In the genomic region with DNA sequence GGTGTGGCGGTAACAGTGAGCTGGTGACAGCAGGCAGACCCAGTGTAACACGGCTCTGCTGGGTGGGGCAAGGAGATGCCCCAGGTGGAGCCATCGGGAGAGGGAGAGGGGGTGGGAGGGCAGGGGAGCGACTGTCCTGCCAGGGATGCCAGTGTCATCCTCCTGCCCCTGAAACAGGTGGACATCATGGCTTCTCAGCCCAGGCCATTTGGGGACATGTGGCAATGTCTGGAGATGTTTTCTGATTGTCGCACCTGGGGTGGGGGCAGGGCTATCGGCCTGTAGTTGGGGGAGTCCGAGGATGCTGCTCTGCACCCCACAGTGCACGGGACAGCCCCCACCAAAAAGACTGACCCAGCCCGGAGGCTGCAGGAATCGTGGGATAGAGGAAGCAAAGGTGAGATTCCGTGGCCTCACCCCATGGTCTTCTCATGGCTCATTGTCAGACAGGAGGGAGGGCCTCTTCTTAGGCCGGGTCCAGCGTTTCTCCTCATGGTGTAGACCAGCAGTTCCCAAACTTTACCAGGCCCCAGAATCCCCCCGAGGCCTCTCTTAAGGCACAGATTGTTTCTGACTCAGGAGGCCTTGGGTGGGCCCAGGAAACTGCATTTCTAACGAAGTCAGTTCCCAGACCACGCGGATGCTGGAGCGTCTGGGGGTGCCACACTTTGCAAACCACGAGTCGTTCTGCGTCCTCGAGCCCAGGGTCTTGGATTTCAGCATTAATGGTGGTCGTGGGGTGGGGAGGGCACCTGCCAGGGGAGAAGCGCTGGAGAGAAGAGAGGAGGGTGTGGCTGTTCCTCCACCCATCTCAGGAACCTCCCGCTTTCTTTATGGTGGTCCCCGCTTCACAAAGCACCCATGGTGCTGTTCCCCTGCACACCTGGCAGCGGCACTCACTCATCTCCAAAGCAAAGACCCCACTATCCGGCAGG, we compare ENCODE assay signal across 18 cellular contexts.
"Had no signal": no experiment of that assay in that cellular context is flagged by ENCODE, and none has a peak within 500 bp of the region (broad histone marks: within the 10 kb centered on the region; RNA-seq: fewer than 3 reads in every experiment).

No MANE protein-coding gene starts in this region.

- H3K36me3 Mint-ChIP-seq: natural killer cell; stimulated activated effector memory CD8-positive, alpha-beta T cell treated with anti-CD3 and anti-CD28 coated beads, Interleukin-12 subunit alpha, Interleukin-12 subunit beta, amount 100 ng/mL, for 72 hours; T-cell had no signal

- H3K36me3 ChIP-seq: gastrocnemius medialis, transverse colon had no signal

- DNase-seq: activated CD4-positive, alpha-beta T cell treated with anti-CD3 and anti-CD28 coated beads for 1 hour; activated CD4-positive, alpha-beta T cell treated with anti-CD3 and anti-CD28 coated beads, Interleukin-2, amount 50 U/mL, for 4 hours; activated naive CD4-positive, alpha-beta T cell treated with Interleukin-2 at 50 U/mL for 16 hours; activated T-cell treated with anti-CD3 and anti-CD28 coated beads for 4 hours; erythroblast; gastrocnemius medialis; natural killer cell; occipital lobe; substantia nigra; T-cell; transverse colon had no signal

- H3K9me3 ChIP-seq: ascending aorta, gastrocnemius medialis, heart right ventricle, psoas muscle, transverse colon had no signal

- H3K4me1 ChIP-seq: gastrocnemius medialis, psoas muscle had no signal

- H3K27ac ChIP-seq: dorsolateral prefrontal cortex, gastrocnemius medialis, heart right ventricle, psoas muscle, transverse colon, VCaP had no signal

- H3K4me3 Mint-ChIP-seq: natural killer cell; stimulated activated effector memory CD8-positive, alpha-beta T cell treated with anti-CD3 and anti-CD28 coated beads, Interleukin-12 subunit alpha, Interleukin-12 subunit beta, amount 100 ng/mL, for 72 hours; T-cell had no signal

- H3K27ac Mint-ChIP-seq: natural killer cell; stimulated activated effector memory CD8-positive, alpha-beta T cell treated with anti-CD3 and anti-CD28 coated beads, Interleukin-12 subunit alpha, Interleukin-12 subunit beta, amount 100 ng/mL, for 72 hours; T-cell had no signal

- H3K4me3 ChIP-seq: ascending aorta, dorsolateral prefrontal cortex, gastrocnemius medialis, heart right ventricle, psoas muscle, transverse colon had no signal

- H3K9me3 Mint-ChIP-seq: natural killer cell; stimulated activated effector memory CD8-positive, alpha-beta T cell treated with anti-CD3 and anti-CD28 coated beads, Interleukin-12 subunit alpha, Interleukin-12 subunit beta, amount 100 ng/mL, for 72 hours; T-cell had no signal

- ATAC-seq: gastrocnemius medialis; left lobe of liver; natural killer cell; psoas muscle; stimulated activated effector memory CD8-positive, alpha-beta T cell treated with anti-CD3 and anti-CD28 coated beads, Interleukin-12 subunit alpha, Interleukin-12 subunit beta, amount 100 ng/mL, for 72 hours; T-cell had no signal

- H3K4me1 Mint-ChIP-seq: natural killer cell had no signal

- H3K27me3 ChIP-seq: ascending aorta, dorsolateral prefrontal cortex, heart right ventricle, transverse colon had no signal
